In genomic region chr3:152772622-152773021, GRCh38 we compare ENCODE assay signal across 22 cellular contexts.
"Had no signal": no experiment of that assay in that cellular context is flagged by ENCODE, and none has a peak within 500 bp of the region (broad histone marks: within the 10 kb centered on the region; RNA-seq: fewer than 3 reads in every experiment).

No MANE protein-coding gene starts in this region.

- H3K36me3 Mint-ChIP-seq: IgD-negative memory B cell had no signal

- H3K9me3 ChIP-seq: MG63 had no signal

- H3K4me3 ChIP-seq: MG63 had no signal

- ATAC-seq: Panc1, SK-N-SH treated with all-trans-retinoic acid at 6 μM for 48 hours had no signal

- H3K36me3 ChIP-seq: MG63 had no signal

- H3K4me3 Mint-ChIP-seq: IgD-negative memory B cell had no signal

- DNase-seq: KBM-7, MG63, NCI-H1092, NCI-H1105 treated with DMSO at 0.1 percent for 48 hours, NCI-H1417 treated with DMSO at 0.1 percent for 48 hours, NCI-H187, NCI-H2029, NCI-H2081 treated with DMSO at 0.1 percent for 48 hours, NCI-H2171, NCI-H226, NCI-H446, NCI-H510A, NCI-H524 treated with DMSO at 0.1 percent for 48 hours, NCI-H69, NCI-H774, SHP77 had no signal

- H3K27ac ChIP-seq: HL-60, RWPE1 had no signal

- H3K27me3 ChIP-seq: MG63 had no signal

- FAIRE-seq: HTR-8/SVneo had no signal

- H3K27ac Mint-ChIP-seq: IgD-negative memory B cell had no signal
